Comparison of ENCODE assay signal across 8 cellular contexts in the genomic region with DNA sequence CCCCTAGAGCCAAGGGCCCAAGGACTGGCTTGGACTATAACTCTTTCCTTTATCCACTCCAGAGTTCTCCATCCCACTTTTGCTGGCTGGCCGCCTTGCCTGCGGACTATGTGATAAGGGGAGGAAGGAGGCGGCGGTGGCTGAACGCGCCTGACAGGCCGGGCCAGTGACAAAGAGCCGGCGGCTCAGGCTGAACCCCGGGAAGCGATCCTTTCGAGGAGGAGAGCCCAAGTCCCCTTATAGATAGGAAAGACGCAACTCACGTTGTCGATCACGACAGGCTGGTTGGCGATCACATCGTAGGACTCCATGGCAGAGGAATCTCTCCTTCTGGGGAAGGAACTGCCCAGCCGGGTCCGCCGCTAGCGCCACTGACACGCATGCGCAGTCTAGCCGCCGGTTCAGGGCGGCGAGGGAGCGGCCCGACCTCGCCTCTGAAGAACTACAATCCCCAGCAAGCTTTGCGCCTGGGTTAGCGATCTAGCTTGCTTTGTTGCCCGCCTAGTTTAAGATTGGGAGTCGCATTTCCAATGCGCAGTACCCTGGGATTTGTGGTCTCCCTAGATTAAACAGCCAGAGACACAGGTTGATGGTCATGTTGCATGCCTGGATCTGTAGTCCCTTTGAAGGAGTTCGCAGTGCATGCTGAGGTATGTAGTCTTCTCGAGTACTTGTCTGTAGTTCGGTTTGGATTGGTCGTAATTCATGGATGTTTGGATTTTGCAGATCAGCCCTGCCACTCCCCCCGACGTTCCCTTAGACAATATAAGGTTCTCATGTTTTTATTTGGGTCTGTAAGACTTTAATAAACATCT. TPM values are rescaled to one million over a fixed set of nuclear protein-coding genes. Genes with fewer than 3 reads are reported as not detected.
DNase-seq lines count a peak whose midpoint lies in the region; FAIRE-seq and TF ChIP-seq lines count a peak whose summit lies in the region.

A gene (minus strand): TSS at position 376 of the 815 bp plus-strand sequence. CDS start 65 bp downstream, at position 311.

- peak within 1 kb of the TSS; percentile 93 for H3K9ac ChIP-seq in neuronal stem cell (ENCODE audit: low read depth, low read length, poor library complexity)

- H4K8ac ChIP-seq in neuronal stem cell (ENCODE audit: low read depth, low read length): no peak within 1 kb of the TSS

- DNase-seq in GM04504 (ENCODE audit: low read depth): peak; percentile 99
- peak; percentile 100 for DNase-seq in HFFc6
- DNase-seq in NB4 (ENCODE audit: low read depth): peak; percentile 99
- DNase-seq in SK-N-DZ (ENCODE audit: low spot score): peak; percentile 100
- peak; percentile 96 for DNase-seq in activated naive CD4-positive, alpha-beta T cell treated with anti-CD3 and anti-CD28 coated beads for 36 hours
- DNase-seq in frontal cortex (ENCODE audit: low spot score in 2 of 2): peak; percentile 78 to 79
- peak; percentile 99 for DNase-seq in neuronal stem cell (ENCODE audit: low spot score)

- H3K27ac ChIP-seq in neuronal stem cell (replicated peaks; ENCODE audit: low read length): peak within 1 kb of the TSS; percentile 11

- H3K27me3 ChIP-seq in neuronal stem cell (ENCODE audit: control insufficient read depth in 3 of 3, insufficient read depth in 3 of 3, low read depth in 1 of 3, low read length in 3 of 3): no peaks in the 10 kb centered on the region

- H3K4me3 Mint-ChIP-seq in HFFc6: no peak within 1 kb of the TSS
- no peak within 1 kb of the TSS for H3K4me3 Mint-ChIP-seq in activated naive CD4-positive, alpha-beta T cell treated with anti-CD3 and anti-CD28 coated beads for 36 hours

- peak within 1 kb of the TSS; percentile 84 for H3K4me2 ChIP-seq in neuronal stem cell (ENCODE audit: insufficient read depth, low read length, poor library complexity, severe bottlenecking)

- peaks cover 42% of the 10 kb centered on the region for H3K4me1 Mint-ChIP-seq in HFFc6 (ENCODE audit: low read depth)
- H3K4me1 Mint-ChIP-seq in activated naive CD4-positive, alpha-beta T cell treated with anti-CD3 and anti-CD28 coated beads for 36 hours (ENCODE audit: low read depth): peaks cover 27% of the 10 kb centered on the region

- H2BK15ac ChIP-seq in neuronal stem cell (ENCODE audit: low read length): no peak within 1 kb of the TSS

- H3K4me3 ChIP-seq in NB4 (ENCODE audit: low read depth, low read length): peak within 1 kb of the TSS; percentile 91
- peak within 1 kb of the TSS; percentile 78 to 96 for H3K4me3 ChIP-seq in neuronal stem cell (ENCODE audit: low read length in 2 of 2)

- no peak within 1 kb of the TSS for H2AK5ac ChIP-seq in neuronal stem cell (ENCODE audit: low read depth, low read length)

- no peak within 1 kb of the TSS for H4K91ac ChIP-seq in neuronal stem cell (ENCODE audit: low read depth, low read length, poor library complexity)

- H3K9me3 ChIP-seq in neuronal stem cell (replicated peaks in 1 of 2; ENCODE audit: control insufficient read depth in 2 of 2, insufficient read depth in 1 of 2, low read depth in 1 of 2, low read length in 2 of 2): no peaks in the 10 kb centered on the region

- H3K14ac ChIP-seq in neuronal stem cell (ENCODE audit: low read length): no peak within 1 kb of the TSS

- H3K27me3 Mint-ChIP-seq in HFFc6 (ENCODE audit: insufficient read depth): no peaks in the 10 kb centered on the region
- H3K27me3 Mint-ChIP-seq in activated naive CD4-positive, alpha-beta T cell treated with anti-CD3 and anti-CD28 coated beads for 36 hours (ENCODE audit: low read depth): no peaks in the 10 kb centered on the region

- H3K18ac ChIP-seq in neuronal stem cell (ENCODE audit: low read length): peak within 1 kb of the TSS; percentile 78

- no peak within 1 kb of the TSS for H3K4ac ChIP-seq in neuronal stem cell (ENCODE audit: low read length)

- TF ChIP-seq POLR2A in NB4 (IDR thresholded peaks at IDR 0.05; ENCODE audit: extremely low read depth, insufficient read length): peak; percentile 70

- no peak within 1 kb of the TSS for H2BK12ac ChIP-seq in neuronal stem cell (ENCODE audit: low read length)

- no peak for TF ChIP-seq CTCF in HFFc6 (IDR thresholded peaks at IDR 0.05)
- no peak for TF ChIP-seq CTCF in NB4 (IDR thresholded peaks at IDR 0.05; ENCODE audit: low read depth, low read length)
- no peak for TF ChIP-seq CTCF in subcutaneous adipose tissue (IDR thresholded peaks at IDR 0.05; ENCODE audit: low read depth)

- H3K9me3 Mint-ChIP-seq in HFFc6: no peaks in the 10 kb centered on the region
- no peaks in the 10 kb centered on the region for H3K9me3 Mint-ChIP-seq in activated naive CD4-positive, alpha-beta T cell treated with anti-CD3 and anti-CD28 coated beads for 36 hours

- H3K27ac Mint-ChIP-seq in HFFc6: no peak within 1 kb of the TSS
- H3K27ac Mint-ChIP-seq in activated naive CD4-positive, alpha-beta T cell treated with anti-CD3 and anti-CD28 coated beads for 36 hours: no peak within 1 kb of the TSS

- H3K23ac ChIP-seq in neuronal stem cell (ENCODE audit: low read depth, low read length, poor library complexity): no peak within 1 kb of the TSS

- H3K36me3 ChIP-seq in neuronal stem cell (replicated peaks in 1 of 2; ENCODE audit: control insufficient read depth in 2 of 2, insufficient read depth in 2 of 2, low read length in 2 of 2): peaks cover 0 to 26% of the 10 kb centered on the region in 2 donors

- no CpG with 5 or more reads among the region's 42 CpGs for WGBS in neuronal stem cell (ENCODE audit: extremely low coverage in 2 of 2, insufficient read length in 2 of 2, insufficient replicate concordance in 1 of 2), 2 donors

- no peak within 1 kb of the TSS for H2BK120ac ChIP-seq in neuronal stem cell (ENCODE audit: low read depth, low read length)

- peak within 1 kb of the TSS; percentile 91 for H2AFZ ChIP-seq in neuronal stem cell (ENCODE audit: low read length)

- H2BK5ac ChIP-seq in neuronal stem cell (ENCODE audit: low read length): peak within 1 kb of the TSS; percentile 62

- H3K4me1 ChIP-seq in neuronal stem cell (ENCODE audit: control insufficient read depth in 2 of 2, insufficient read depth in 1 of 2, low read depth in 1 of 2, low read length in 2 of 2): peaks cover 0 to 9% of the 10 kb centered on the region in 2 donors

- H3K36me3 Mint-ChIP-seq in HFFc6 (ENCODE audit: low read depth): peaks cover 10% of the 10 kb centered on the region; the same call in 1 of the 2 replicates
- peaks cover 1% of the 10 kb centered on the region for H3K36me3 Mint-ChIP-seq in activated naive CD4-positive, alpha-beta T cell treated with anti-CD3 and anti-CD28 coated beads for 36 hours (ENCODE audit: low read depth)

- CTCF ChIA-PET in activated naive CD4-positive, alpha-beta T cell treated with anti-CD3 and anti-CD28 coated beads for 36 hours (lab: Charles Lee): interaction anchor here (0.9 to 4.0 kb wide), 6 partner anchors 23 to 211 kb away, joined by 3 to 86 read pairs (median 3); a partner anchor contains a TSS

- peaks cover 6% of the 10 kb centered on the region for H3K79me1 ChIP-seq in neuronal stem cell (ENCODE audit: low read depth, low read length)

- no peak for FAIRE-seq in frontal cortex (lab: Jason Lieb, UNC)

- intact Hi-C loops in activated naive CD4-positive, alpha-beta T cell treated with anti-CD3 and anti-CD28 coated beads for 36 hours (cut with micrococcal nuclease): loop anchor here (1.0 to 2.0 kb wide), 24 partner anchors 40 to 1148 kb away; a partner anchor contains a TSS

RNA-seq across cellular contexts. Expression of the gene that starts here (rescaled TPM):
- total RNA-seq in HFFc6 (2021; fragmentation: NEBNext Ultra II Directional; extraction: Animal tissue kit (Norgen Biotek cat#: 25700)): 100 to 1,000 TPM; 125 to 175 (median 152) TPM
- 149 and 157 TPM in 2 replicates for polyA plus RNA-seq in SK-N-DZ (2014; cell fraction: cytosol; rRNA removed)
- 83.3 and 95.2 TPM in 2 replicates for polyA plus RNA-seq in SK-N-DZ (2014; cell fraction: nucleus; rRNA removed)
- total RNA-seq in activated naive CD4-positive, alpha-beta T cell treated with anti-CD3 and anti-CD28 coated beads for 36 hours: 10 to 100 TPM; 59.6 to 60.8 TPM
- total RNA-seq in frontal cortex: 238 TPM
- 68.5 TPM for polyA plus RNA-seq in neuronal stem cell (2013, experiment 1 of 2)
- polyA plus RNA-seq in neuronal stem cell (2013, experiment 2 of 2): 66.5 TPM
- total RNA-seq in subcutaneous adipose tissue: 100 to 1,000 TPM in 1 of 4 donors, 10 to 100 TPM in 3; 86.0 to 147 (median 88.3) TPM

Comparison
In these comparisons a context has a peak if more than half of its experiments do, and no peak if none do; other contexts are left out.
1. Peak in every context shown above with its lines: DNase-seq, H3K4me3 ChIP-seq and H3K27ac ChIP-seq.